ENCODE assay signal across 11 cellular contexts in the genomic region with DNA sequence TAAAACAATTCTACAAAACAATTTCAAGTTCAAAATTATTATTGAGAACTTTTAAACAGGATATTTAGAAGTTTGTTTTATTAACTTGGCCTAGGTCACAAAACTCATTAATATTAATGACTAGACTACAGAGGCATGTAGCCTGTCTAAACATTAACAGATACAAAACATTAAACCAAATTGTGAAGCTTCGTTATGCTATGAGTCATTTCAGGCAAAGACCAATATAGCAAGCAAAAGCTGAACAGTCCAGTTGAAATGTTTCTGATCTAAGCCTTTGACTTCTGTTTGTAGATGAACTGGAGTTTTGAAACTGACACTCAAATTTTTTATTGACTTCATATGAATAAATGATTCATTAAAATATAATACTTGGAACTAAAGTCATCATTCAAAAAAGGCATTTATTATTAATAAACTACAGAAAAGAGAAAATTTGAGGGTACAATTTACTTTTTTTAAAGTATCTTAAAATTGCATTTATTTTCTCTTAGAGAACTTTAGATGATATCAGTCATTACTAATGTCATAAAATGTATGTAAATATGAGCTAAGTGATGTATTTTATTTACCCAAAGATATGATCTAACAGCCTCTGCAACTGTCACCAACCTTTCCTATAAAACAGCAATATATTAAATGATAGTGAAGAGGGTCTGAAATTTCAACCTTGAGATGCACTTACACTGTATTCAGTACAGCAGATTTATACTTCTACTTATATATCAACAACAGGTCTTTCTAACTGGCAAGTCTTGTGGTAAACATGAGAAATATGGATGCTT.
A peak's percentile ranks its signal among the peaks of the same experiment; 100 is the strongest.
DNase-seq lines count a peak whose midpoint lies in the region; ATAC-seq and TF ChIP-seq lines count a peak whose summit lies in the region.
"Had no signal": no experiment of that assay in that cellular context is flagged by ENCODE, and none has a peak within 500 bp of the region (broad histone marks: within the 10 kb centered on the region; RNA-seq: fewer than 3 reads in every experiment).

No MANE protein-coding gene starts in this region.

- ATAC-seq in GM19467 (IDR thresholded peaks at IDR 0.05; ENCODE audit: unreplicated experiment) (peak; percentile 98), HG03060 (IDR thresholded peaks at IDR 0.05; ENCODE audit: low read depth, unreplicated experiment) (peak; percentile 100)

- intact Hi-C loops in cardiac septum (cut with DNase I) = no loop called here

- peak; percentile 32 for DNase-seq in EL
- DNase-seq in cardiac fibroblast (ENCODE audit: low read depth in 2 of 2) = peak; percentile 3 to 43
- no peak for DNase-seq in NCI-H2171 (lab: John Stamatoyannopoulos, UW)
- no peak for DNase-seq in OCI-M1 (lab: John Stamatoyannopoulos, UW)
- no peak for DNase-seq in cardiac septum (ENCODE audit: low spot score)
- no peak for DNase-seq in DMS53 (lab: John Stamatoyannopoulos, UW)
- DNase-seq: activated CD4-positive, alpha-beta memory T cell treated with anti-CD3 and anti-CD28 coated beads, Interleukin-2, amount 10 ng/mL, durations not matched to agents 7 days and 5 days; thyroid gland had no signal

- H3K4me3 ChIP-seq in cardiac fibroblast (replicated peaks in 1 of 2; ENCODE audit: low read depth in 2 of 2, low read length in 2 of 2) = no peak overlapping the region
- H3K4me3 ChIP-seq: smooth muscle cell, thyroid gland had no signal

- TF ChIP-seq CTCF in cardiac fibroblast (IDR thresholded peaks at IDR 0.05; ENCODE audit: low read depth, low read length) = no peak

Comparison
In these comparisons a context has a peak if more than half of its experiments do, and no peak if none do; other contexts are left out.
1. DNase-seq: peak in EL (single experiment) and cardiac fibroblast (2 of 2); none in NCI-H2171 (single experiment), OCI-M1 (single experiment), cardiac septum (single experiment) and DMS53 (single experiment).